Comparison of ENCODE assay signal across 18 cellular contexts in genomic region chr11:103851166-103851651, GRCh38.
A peak's percentile ranks its signal among the peaks of the same experiment; 100 is the strongest.
DNase-seq lines count a peak whose midpoint lies in the region; ATAC-seq, FAIRE-seq and TF ChIP-seq lines count a peak whose summit lies in the region.
"Had no signal": no experiment of that assay in that cellular context is flagged by ENCODE, and none has a peak within 500 bp of the region (broad histone marks: within the 10 kb centered on the region; RNA-seq: fewer than 3 reads in every experiment).

No MANE protein-coding gene starts in this region.

- TF ChIP-seq CTCF in A549 (IDR thresholded peaks at IDR 0.05) (no peak), fibroblast of villous mesenchyme (IDR thresholded peaks at IDR 0.05; ENCODE audit: insufficient read depth, low read depth, low read length) (no peak), nephron (IDR thresholded peaks at IDR 0.05; ENCODE audit: unreplicated experiment in 3 of 3) (no peak), kidney (IDR thresholded peaks at IDR 0.05; ENCODE audit: borderline replicate concordance, extremely low read depth, insufficient read depth) (no peak)

- ATAC-seq in A549 (no peak), HG03565 (IDR thresholded peaks at IDR 0.05; ENCODE audit: unreplicated experiment) (no peak)

- no peak overlapping the region for H3K9ac ChIP-seq in kidney (ENCODE audit: low read length in 2 of 2)

- POLR2A ChIA-PET in A549 (lab: Yijun Ruan, JAX): no interaction called here

- 0 out of 3 replicates have a peak, but pooled peaks cover 7% of the 10 kb centered on the region for H3K4me1 ChIP-seq in A549
- peaks cover 7% of the 10 kb centered on the region in 2 donors for H3K4me1 ChIP-seq in kidney (ENCODE audit: control insufficient read depth in 1 of 2, insufficient read depth in 1 of 2, low read depth in 1 of 2, low read length in 2 of 2)
- H3K4me1 ChIP-seq: spleen had no signal

- 32% methylated on average over 3 of the region's 3 CpGs for WGBS in A549 (ENCODE audit: missing lambda C conversion rate)

- H3K36me3 ChIP-seq in kidney (ENCODE audit: control insufficient read depth in 1 of 2, insufficient read depth in 2 of 2, low read length in 2 of 2): no peaks in the 10 kb centered on the region
- H3K36me3 ChIP-seq: spleen had no signal

- no peaks in the 10 kb centered on the region for H3K9me3 ChIP-seq in A549
- H3K9me3 ChIP-seq in kidney (ENCODE audit: control insufficient read depth in 1 of 2, low read length in 2 of 2): no peaks in the 10 kb centered on the region
- H3K9me3 ChIP-seq: spleen had no signal

- intact Hi-C loops in kidney (cut with DNase I): no loop called here

- no peaks in the 10 kb centered on the region for H3K27me3 Mint-ChIP-seq in nephron (ENCODE audit: low read depth)

- TF ChIP-seq EP300 in A549 (IDR thresholded peaks at IDR 0.05): no peak

- no peak overlapping the region for H3K4me3 Mint-ChIP-seq in nephron
- H3K4me3 Mint-ChIP-seq: activated naive CD4-positive, alpha-beta T cell treated with anti-CD3 and anti-CD28 coated beads for 36 hours; neural crest cell had no signal

- H3K4me3 ChIP-seq in A549 (no peak overlapping the region), fibroblast of villous mesenchyme (ENCODE audit: low read depth, low read length) (no peak overlapping the region), kidney (ENCODE audit: low read length in 2 of 2) (peak overlapping the region in 1 of 2 donors; percentile 9)
- H3K4me3 ChIP-seq: spleen had no signal

- H3K9me3 Mint-ChIP-seq in nephron: peaks cover 12% of the 10 kb centered on the region

- no peaks in the 10 kb centered on the region for H3K36me3 Mint-ChIP-seq in nephron (ENCODE audit: low read depth)

- 0 out of 3 replicates have a peak overlapping the region, but pooled peaks have one; percentile 22 for H3K4me2 ChIP-seq in A549

- peaks cover 27% of the 10 kb centered on the region for H3K4me1 Mint-ChIP-seq in nephron
- H3K4me1 Mint-ChIP-seq: neural crest cell had no signal

- CTCF ChIA-PET in A549 (lab: Yijun Ruan, JAX): no interaction called here

- FAIRE-seq in A549 (lab: Jason Lieb, UNC): no peak
- FAIRE-seq in kidney (lab: Jason Lieb, UNC): no peak
- no peak for FAIRE-seq in HTR-8/SVneo (lab: Jason Lieb, UNC)
- FAIRE-seq: colon, frontal cortex, keratinocyte had no signal

- H3K27ac ChIP-seq in A549 (no peak overlapping the region), kidney (ENCODE audit: low read depth in 2 of 2, low read length in 2 of 2) (no peak overlapping the region)

- DNase-seq in A549 (ENCODE audit: low read depth in 1 of 2, low spot score in 1 of 2): no peak
- peak; percentile 98 for DNase-seq in amniotic epithelial cell (ENCODE audit: low read depth)
- peak; percentile 29 for DNase-seq in fibroblast of villous mesenchyme (ENCODE audit: low read depth)
- DNase-seq in activated CD4-positive, CD25-positive, alpha-beta regulatory T cell (lab: John Stamatoyannopoulos, UW): no peak
- no peak for DNase-seq in kidney
- DNase-seq in HTR-8/SVneo (ENCODE audit: insufficient read length, low spot score): no peak
- DNase-seq: activated naive CD4-positive, alpha-beta T cell treated with anti-CD3 and anti-CD28 coated beads for 36 hours; Kasumi-1; NCI-H2029; NCI-H82; SIG-M5; spleen had no signal

- peak overlapping the region; percentile 46 to 86 (median 70) for H3K27ac Mint-ChIP-seq in nephron
- H3K27ac Mint-ChIP-seq: activated naive CD4-positive, alpha-beta T cell treated with anti-CD3 and anti-CD28 coated beads for 36 hours had no signal

- no peak for TF ChIP-seq POLR2A in A549 (IDR thresholded peaks at IDR 0.05; ENCODE audit: low read length)

- TF ChIP-seq RAD21 in A549 (conservative IDR thresholded peaks at IDR 0.05 in 1 of 2, IDR thresholded peaks at IDR 0.05 in 1 of 2): no peak

TF ChIP-seq in A549, 52 proteins besides CTCF, POLR2A, EP300 and RAD21:
- TF ChIP-seq USF2 (IDR thresholded peaks at IDR 0.05): no peak
- TF ChIP-seq MAZ (IDR thresholded peaks at IDR 0.05; ENCODE audit: borderline replicate concordance, low read depth, low read length): no peak
- TF ChIP-seq BCL3 (IDR thresholded peaks at IDR 0.05): no peak
- TF ChIP-seq FOSL2 (IDR thresholded peaks at IDR 0.05): no peak
- no peak for TF ChIP-seq FOSL2 (CRISPR knock-in tag; IDR thresholded peaks at IDR 0.05)
- TF ChIP-seq RARB (CRISPR knock-in tag; IDR thresholded peaks at IDR 0.05): no peak
- no peak for TF ChIP-seq KDM5A (IDR thresholded peaks at IDR 0.05)
- TF ChIP-seq JUNB (IDR thresholded peaks at IDR 0.05): no peak
- TF ChIP-seq JUN (IDR thresholded peaks at IDR 0.05): no peak
- no peak for TF ChIP-seq ELK1 (IDR thresholded peaks at IDR 0.05; ENCODE audit: low read depth, low read length)
- no peak for TF ChIP-seq MYC (IDR thresholded peaks at IDR 0.05; ENCODE audit: borderline replicate concordance, low read length)
- TF ChIP-seq NFE2L2 (conservative IDR thresholded peaks at IDR 0.05; ENCODE audit: low read length): no peak
- TF ChIP-seq ESRRA (IDR thresholded peaks at IDR 0.05; ENCODE audit: borderline replicate concordance, low read length): no peak
- no peak for TF ChIP-seq HDAC2 (IDR thresholded peaks at IDR 0.05)
- TF ChIP-seq NR3C1 (IDR thresholded peaks at IDR 0.05): no peak
- TF ChIP-seq CHD4 (IDR thresholded peaks at IDR 0.05; ENCODE audit: borderline replicate concordance): no peak
TF ChIP-seq in A549: peak in this region for 0.

Comparison
In these comparisons a context has a peak if more than half of its experiments do, and no peak if none do; other contexts are left out.
1. DNase-seq: peak in amniotic epithelial cell (single experiment) and fibroblast of villous mesenchyme (single experiment); none in A549 (0 of 2), activated CD4-positive, CD25-positive, alpha-beta regulatory T cell (0 of 4), kidney (single experiment) and HTR-8/SVneo (single experiment).